ENCODE assay signal across 28 cellular contexts in genomic region chr10:18737236-18737635, GRCh38.
DNase-seq lines count a peak whose midpoint lies in the region; ATAC-seq and TF ChIP-seq lines count a peak whose summit lies in the region.
"Had no signal": no experiment of that assay in that cellular context is flagged by ENCODE, and none has a peak within 500 bp of the region (broad histone marks: within the 10 kb centered on the region; RNA-seq: fewer than 3 reads in every experiment).

No MANE protein-coding gene starts in this region.

- DNase-seq in EL (peak; percentile 24), LHCN-M2 (ENCODE audit: low read depth) (peak; percentile 27), choroid plexus epithelial cell (ENCODE audit: low read depth) (peak; percentile 37), osteoblast (ENCODE audit: insufficient read length, low spot score, missing footprints) (no peak), left cardiac atrium (no peak), hepatic stellate cell (ENCODE audit: low spot score) (no peak), COR-L47 (lab: John Stamatoyannopoulos, UW) (no peak)
- DNase-seq: activated CD4-positive, alpha-beta memory T cell treated with anti-CD3 and anti-CD28 coated beads, Interleukin-2, amount 10 ng/mL, durations not matched to agents 7 days and 5 days; activated CD4-positive, CD25-positive, alpha-beta regulatory T cell treated with anti-CD3 and anti-CD28 coated beads, Interleukin-2, amount 50 U/mL, for 72 hours; body of pancreas; CD4-positive, alpha-beta T cell; DMS153; effector CD4-positive, alpha-beta T cell; lower lobe of right lung; NCI-H1436; NCI-H2107; NCI-H446 treated with DMSO at 0.1 percent for 48 hours; PC-9; SIG-M5; stimulated activated CD4-positive, alpha-beta T cell treated with anti-CD3 and anti-CD28 coated beads, Interleukin-15, amount 100 ng/mL, for 24 hours; stimulated activated naive CD8-positive, alpha-beta T cell treated with anti-CD3 and anti-CD28 coated beads, Interleukin-15, amount 100 ng/mL, for 72 hours; transverse colon had no signal

- H3K4me2 ChIP-seq in osteoblast (ENCODE audit: insufficient read depth, low read length): peak overlapping the region; percentile 61
- H3K4me2 ChIP-seq: PC-9 had no signal

- peaks cover 17% of the 10 kb centered on the region for H3K4me1 ChIP-seq in osteoblast (ENCODE audit: insufficient read depth, low read length)
- H3K4me1 ChIP-seq: body of pancreas, gastroesophageal sphincter, HAP-1, lower lobe of right lung, transverse colon had no signal

- H3K4me3 ChIP-seq in choroid plexus epithelial cell (ENCODE audit: low read depth, low read length) (no peak overlapping the region), osteoblast (ENCODE audit: insufficient read depth, low read length) (no peak overlapping the region)
- H3K4me3 ChIP-seq: body of pancreas, gastroesophageal sphincter, HAP-1, lower lobe of right lung, PC-9, transverse colon had no signal

- no peaks in the 10 kb centered on the region for H3K36me3 ChIP-seq in osteoblast (ENCODE audit: insufficient read depth, low read length)
- H3K36me3 ChIP-seq: gastroesophageal sphincter, HAP-1, lower lobe of right lung, transverse colon had no signal

- H2AFZ ChIP-seq in osteoblast (ENCODE audit: low read length): no peak overlapping the region
- H2AFZ ChIP-seq: PC-9 had no signal

- no peaks in the 10 kb centered on the region for H4K20me1 ChIP-seq in osteoblast (ENCODE audit: insufficient read depth, low read length)

- peak overlapping the region; percentile 85 for H3K27ac ChIP-seq in osteoblast (ENCODE audit: low read depth, low read length)
- H3K27ac ChIP-seq: body of pancreas, epithelial cell of prostate, gastroesophageal sphincter, lower lobe of right lung, PC-9, transverse colon had no signal

- no peaks in the 10 kb centered on the region for H3K9me3 ChIP-seq in osteoblast (ENCODE audit: low read depth, low read length)
- H3K9me3 ChIP-seq: body of pancreas, gastroesophageal sphincter, HAP-1, lower lobe of right lung, transverse colon had no signal

- no peak for TF ChIP-seq CTCF in choroid plexus epithelial cell (conservative IDR thresholded peaks at IDR 0.05; ENCODE audit: low read depth, low read length)
- no peak for TF ChIP-seq CTCF in osteoblast (IDR thresholded peaks at IDR 0.05; ENCODE audit: extremely low read depth, low read depth, low read length)

- intact Hi-C loops in left cardiac atrium (cut with DNase I): no loop called here

- H3K79me2 ChIP-seq in osteoblast (ENCODE audit: insufficient read depth, low read length): no peaks in the 10 kb centered on the region

- H3K27me3 ChIP-seq in osteoblast (ENCODE audit: insufficient read depth, low read length): no peaks in the 10 kb centered on the region
- H3K27me3 ChIP-seq: body of pancreas, gastroesophageal sphincter, transverse colon had no signal

- ATAC-seq in GM18870 (IDR thresholded peaks at IDR 0.05; ENCODE audit: unreplicated experiment) (no peak), left cardiac atrium (no peak)
- ATAC-seq: activated naive CD4-positive, alpha-beta T cell treated with anti-CD3 and anti-CD28 coated beads, Interleukin-2, amount 50 U/mL, for 72 hours; body of pancreas; gastroesophageal sphincter; lower lobe of right lung; sciatic nerve; stimulated activated naive CD8-positive, alpha-beta T cell treated with anti-CD3 and anti-CD28 coated beads, Interleukin-15, amount 100 ng/mL, for 72 hours had no signal

Comparison
In these comparisons a context has a peak if more than half of its experiments do, and no peak if none do; other contexts are left out.
1. DNase-seq: peak in EL (single experiment), LHCN-M2 (single experiment) and choroid plexus epithelial cell (single experiment); none in osteoblast (single experiment), left cardiac atrium (single experiment), hepatic stellate cell (single experiment) and COR-L47 (single experiment).